Comparison of ENCODE assay signal across 16 cellular contexts in the genomic region with DNA sequence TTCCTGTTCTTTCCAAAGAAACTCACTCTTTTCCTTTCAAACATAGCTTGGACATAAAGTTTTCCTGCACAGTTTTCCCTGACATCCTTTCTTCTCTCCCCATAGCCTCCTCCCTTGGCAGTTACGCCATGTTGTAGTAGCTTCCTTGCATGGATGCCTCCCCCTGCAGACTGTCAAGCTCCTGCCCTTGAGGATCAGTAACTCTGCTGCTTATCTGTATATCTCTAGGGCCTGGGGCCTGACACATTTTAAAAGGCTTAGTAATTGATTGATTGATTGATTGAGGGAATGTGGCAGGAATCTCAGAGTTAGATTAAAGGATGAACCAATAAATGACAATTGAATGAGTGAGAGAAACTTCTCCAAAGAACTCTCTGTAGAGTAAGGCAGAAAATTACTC.
DNase-seq lines count a peak whose midpoint lies in the region; ATAC-seq and TF ChIP-seq lines count a peak whose summit lies in the region.
"Had no signal": no experiment of that assay in that cellular context is flagged by ENCODE, and none has a peak within 500 bp of the region (broad histone marks: within the 10 kb centered on the region; RNA-seq: fewer than 3 reads in every experiment).

No MANE protein-coding gene starts in this region.

- CTCF ChIA-PET in WTC11 (lab: Charles Lee): no interaction called here

- no peaks in the 10 kb centered on the region for H3K27me3 ChIP-seq in neural cell (ENCODE audit: insufficient read depth, low read depth, low read length)

- no peaks in the 10 kb centered on the region for H3K79me2 ChIP-seq in neural cell (replicated peaks; ENCODE audit: insufficient read depth, low read length)

- peak overlapping the region; percentile 59 for H3K27ac Mint-ChIP-seq in activated naive CD8-positive, alpha-beta T cell
- no peak overlapping the region for H3K27ac Mint-ChIP-seq in activated naive CD8-positive, alpha-beta T cell treated with anti-CD3 and anti-CD28 coated beads, Interleukin-2, amount 50 U/mL, for 24 hours
- no peak overlapping the region; the same call in 1 of the 2 replicates for H3K27ac Mint-ChIP-seq in WTC11
- H3K27ac Mint-ChIP-seq: CD4-positive, alpha-beta T cell had no signal

- no peak for TF ChIP-seq RAD21 in neural cell (conservative IDR thresholded peaks at IDR 0.05)

- no peaks in the 10 kb centered on the region for H3K9me2 ChIP-seq in neural cell (ENCODE audit: insufficient read depth, low read length)

- TF ChIP-seq EP300 in neural cell (conservative IDR thresholded peaks at IDR 0.05; ENCODE audit: poor library complexity, severe bottlenecking): peak; percentile 46

- no peaks in the 10 kb centered on the region for H3K9me3 ChIP-seq in neural cell (ENCODE audit: low read length)

- no peak overlapping the region for H2AFZ ChIP-seq in neural cell (ENCODE audit: low read depth, low read length)

- peaks cover 12% of the 10 kb centered on the region for H3F3A ChIP-seq in neural cell (ENCODE audit: insufficient read depth, low read length, poor library complexity, severe bottlenecking)

- H3K36me3 Mint-ChIP-seq in activated naive CD8-positive, alpha-beta T cell: peaks cover 31% of the 10 kb centered on the region
- H3K36me3 Mint-ChIP-seq in activated naive CD8-positive, alpha-beta T cell treated with anti-CD3 and anti-CD28 coated beads, Interleukin-2, amount 50 U/mL, for 24 hours (ENCODE audit: low read depth): peaks cover 29% of the 10 kb centered on the region
- H3K36me3 Mint-ChIP-seq in WTC11: no peaks in the 10 kb centered on the region

- no peak overlapping the region for H3K9ac ChIP-seq in neural cell (ENCODE audit: low read length)

- H3K4me3 Mint-ChIP-seq in activated naive CD8-positive, alpha-beta T cell: no peak overlapping the region
- no peak overlapping the region for H3K4me3 Mint-ChIP-seq in activated naive CD8-positive, alpha-beta T cell treated with anti-CD3 and anti-CD28 coated beads, Interleukin-2, amount 50 U/mL, for 24 hours
- no peak overlapping the region for H3K4me3 Mint-ChIP-seq in WTC11
- H3K4me3 Mint-ChIP-seq: CD4-positive, alpha-beta T cell had no signal

- no peak overlapping the region for H3K4me2 ChIP-seq in neural cell (ENCODE audit: low read length)

- no peak for DNase-seq in activated naive CD8-positive, alpha-beta T cell treated with anti-CD3 and anti-CD28 coated beads, Interleukin-2, amount 50 U/mL, for 24 hours
- no peak for DNase-seq in WTC11 (ENCODE audit: low spot score)
- no peak for DNase-seq in DMS53 treated with DMSO at 0.1 percent for 48 hours (lab: John Stamatoyannopoulos, UW; ENCODE audit: unreplicated experiment)
- no peak for DNase-seq in activated CD4-positive, alpha-beta T cell treated with anti-CD3 and anti-CD28 coated beads, Interleukin-2, amount 50 U/mL, for 4 hours
- DNase-seq in NCI-H1436 (lab: John Stamatoyannopoulos, UW): no peak
- DNase-seq: ACHN; C1 segment of cervical spinal cord; CD4-positive, alpha-beta T cell; DMS153; DND-41; GF-D8; HCEC 1CT; IMR-90; KBM-7 had no signal

- no peaks in the 10 kb centered on the region for H3K27me3 Mint-ChIP-seq in activated naive CD8-positive, alpha-beta T cell
- H3K27me3 Mint-ChIP-seq in activated naive CD8-positive, alpha-beta T cell treated with anti-CD3 and anti-CD28 coated beads, Interleukin-2, amount 50 U/mL, for 24 hours: no peaks in the 10 kb centered on the region
- no peaks in the 10 kb centered on the region for H3K27me3 Mint-ChIP-seq in WTC11 (ENCODE audit: low read depth)
- H3K27me3 Mint-ChIP-seq: CD4-positive, alpha-beta T cell had no signal

- H3K4me3 ChIP-seq in neural cell (ENCODE audit: low read length): no peak overlapping the region

- H4K20me1 ChIP-seq in neural cell (ENCODE audit: insufficient read depth): no peaks in the 10 kb centered on the region

- TF ChIP-seq CTCF in WTC11 (IDR thresholded peaks at IDR 0.05) (no peak), neural cell (IDR thresholded peaks at IDR 0.05; ENCODE audit: poor library complexity, severe bottlenecking) (no peak)

- peaks cover 5% of the 10 kb centered on the region for H3K4me1 Mint-ChIP-seq in activated naive CD8-positive, alpha-beta T cell (ENCODE audit: low read depth)
- H3K4me1 Mint-ChIP-seq in activated naive CD8-positive, alpha-beta T cell treated with anti-CD3 and anti-CD28 coated beads, Interleukin-2, amount 50 U/mL, for 24 hours: peaks cover 3% of the 10 kb centered on the region
- H3K4me1 Mint-ChIP-seq in WTC11: peaks cover 19% of the 10 kb centered on the region

- H3K27ac ChIP-seq in neural cell (ENCODE audit: low read length): no peak overlapping the region

- peaks cover 4% of the 10 kb centered on the region for H3K9me3 Mint-ChIP-seq in activated naive CD8-positive, alpha-beta T cell (ENCODE audit: low read depth)
- no peaks in the 10 kb centered on the region for H3K9me3 Mint-ChIP-seq in activated naive CD8-positive, alpha-beta T cell treated with anti-CD3 and anti-CD28 coated beads, Interleukin-2, amount 50 U/mL, for 24 hours
- no peaks in the 10 kb centered on the region for H3K9me3 Mint-ChIP-seq in WTC11
- H3K9me3 Mint-ChIP-seq: CD4-positive, alpha-beta T cell had no signal

- no peaks in the 10 kb centered on the region for H3K36me3 ChIP-seq in neural cell (ENCODE audit: insufficient read depth, low read length)

- POLR2A ChIA-PET in WTC11 (lab: Charles Lee): no interaction called here

- ATAC-seq in activated naive CD8-positive, alpha-beta T cell treated with anti-CD3 and anti-CD28 coated beads, Interleukin-2, amount 50 U/mL, for 24 hours: no peak
- ATAC-seq in WTC11: peak; percentile 48; the same call in 1 of the 2 replicates

TF ChIP-seq in WTC11, 78 proteins besides CTCF, POLR2A, EP300 and RAD21 (continues in another document):
- TF ChIP-seq, protein P1, sequence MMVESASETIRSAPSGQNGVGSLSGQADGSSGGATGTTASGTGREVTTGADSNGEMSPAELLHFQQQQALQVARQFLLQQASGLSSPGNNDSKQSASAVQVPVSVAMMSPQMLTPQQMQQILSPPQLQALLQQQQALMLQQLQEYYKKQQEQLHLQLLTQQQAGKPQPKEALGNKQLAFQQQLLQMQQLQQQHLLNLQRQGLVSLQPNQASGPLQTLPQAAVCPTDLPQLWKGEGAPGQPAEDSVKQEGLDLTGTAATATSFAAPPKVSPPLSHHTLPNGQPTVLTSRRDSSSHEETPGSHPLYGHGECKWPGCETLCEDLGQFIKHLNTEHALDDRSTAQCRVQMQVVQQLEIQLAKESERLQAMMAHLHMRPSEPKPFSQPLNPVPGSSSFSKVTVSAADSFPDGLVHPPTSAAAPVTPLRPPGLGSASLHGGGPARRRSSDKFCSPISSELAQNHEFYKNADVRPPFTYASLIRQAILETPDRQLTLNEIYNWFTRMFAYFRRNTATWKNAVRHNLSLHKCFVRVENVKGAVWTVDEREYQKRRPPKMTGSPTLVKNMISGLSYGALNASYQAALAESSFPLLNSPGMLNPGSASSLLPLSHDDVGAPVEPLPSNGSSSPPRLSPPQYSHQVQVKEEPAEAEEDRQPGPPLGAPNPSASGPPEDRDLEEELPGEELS (CRISPR knock-in tag; IDR thresholded peaks at IDR 0.05): no peak
- no peak for TF ChIP-seq CBFB (CRISPR knock-in tag; IDR thresholded peaks at IDR 0.05; ENCODE audit: low read depth)
- TF ChIP-seq ZNF512 (CRISPR knock-in tag; IDR thresholded peaks at IDR 0.05; ENCODE audit: borderline replicate concordance): no peak
- TF ChIP-seq ZNF219 (CRISPR knock-in tag; IDR thresholded peaks at IDR 0.05; ENCODE audit: borderline replicate concordance): no peak

TF ChIP-seq in neural cell, 6 proteins besides CTCF, POLR2A, EP300 and RAD21:
- no peak for TF ChIP-seq MXI1 (conservative IDR thresholded peaks at IDR 0.05; ENCODE audit: poor library complexity, severe bottlenecking)
